Comparison of ENCODE assay signal across 10 cellular contexts in the genomic region with DNA sequence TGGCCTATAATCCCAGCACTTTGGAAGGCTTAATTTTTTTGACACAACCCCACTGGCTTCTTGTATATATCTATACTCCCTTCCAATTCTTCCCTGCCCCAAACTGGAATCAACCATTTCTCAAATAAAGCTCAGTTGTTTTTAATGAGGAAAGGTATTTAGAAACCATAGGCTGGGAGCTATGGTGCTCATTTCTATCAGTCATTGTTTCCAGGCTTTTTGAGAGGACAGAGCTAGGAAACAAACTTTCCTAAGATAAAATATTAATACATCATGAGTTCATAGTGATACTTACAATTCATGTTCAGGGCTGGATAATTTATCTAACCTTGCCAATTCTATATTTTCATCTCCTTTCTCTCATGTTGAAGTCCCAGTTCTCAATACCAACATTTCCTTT.
"Had no signal": no experiment of that assay in that cellular context is flagged by ENCODE, and none has a peak within 500 bp of the region (broad histone marks: within the 10 kb centered on the region; RNA-seq: fewer than 3 reads in every experiment).

No MANE protein-coding gene starts in this region.

- H3K27ac Mint-ChIP-seq: H9, IgD-negative memory B cell had no signal

- H3K4me3 ChIP-seq: GM23248 had no signal

- FAIRE-seq: H1, H54, HepG2 had no signal

- DNase-seq: GM23248, H9, HCEC 1CT, Kasumi-1, KG1 had no signal

- H3K27me3 Mint-ChIP-seq: IgD-negative memory B cell had no signal

- H3K4me1 Mint-ChIP-seq: H9 had no signal

- ATAC-seq: HepG2 had no signal

- H3K9ac ChIP-seq: GM23248 had no signal

- H2AFZ ChIP-seq: GM23248 had no signal

- H3K4me3 Mint-ChIP-seq: H9, IgD-negative memory B cell had no signal

- H3K27ac ChIP-seq: GM23248, HL-60 had no signal
